Comparison of ENCODE assay signal across 17 cellular contexts in the genomic region with DNA sequence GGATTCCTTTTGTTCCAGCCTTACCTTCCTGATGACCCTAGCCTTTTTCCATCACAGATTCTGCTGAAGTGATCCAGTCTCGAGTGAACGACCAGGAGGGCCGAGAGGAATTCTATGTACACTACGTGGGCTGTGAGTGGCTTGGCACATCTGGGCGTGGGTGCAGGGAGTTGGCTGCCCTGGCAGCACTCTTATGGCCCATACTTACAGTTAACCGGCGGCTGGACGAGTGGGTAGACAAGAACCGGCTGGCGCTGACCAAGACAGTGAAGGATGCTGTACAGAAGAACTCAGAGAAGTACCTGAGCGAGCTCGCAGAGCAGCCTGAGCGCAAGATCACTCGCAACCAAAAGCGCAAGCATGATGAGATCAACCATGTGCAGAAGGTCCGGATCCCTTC. TPM values are rescaled to one million over a fixed set of nuclear protein-coding genes. Genes with fewer than 3 reads are reported as not detected.
DNase-seq lines count a peak whose midpoint lies in the region; ATAC-seq and TF ChIP-seq lines count a peak whose summit lies in the region.
"Had no signal": no experiment of that assay in that cellular context is flagged by ENCODE, and none has a peak within 500 bp of the region (broad histone marks: within the 10 kb centered on the region; RNA-seq: fewer than 3 reads in every experiment).

No MANE protein-coding gene starts in this region.

- TF ChIP-seq CTCF in CD14-positive monocyte (IDR thresholded peaks at IDR 0.05) (no peak), RWPE1 (conservative IDR thresholded peaks at IDR 0.05; ENCODE audit: low read depth) (no peak), lower lobe of right lung (IDR thresholded peaks at IDR 0.05) (no peak), spleen (IDR thresholded peaks at IDR 0.05 in 8 of 11, conservative IDR thresholded peaks at IDR 0.05 in 3 of 11) (no peak)

- peaks cover 56% of the 10 kb centered on the region for H3K36me3 ChIP-seq in lower lobe of right lung
- H3K36me3 ChIP-seq in spleen: peaks cover 6 to 67% (median 49%) of the 10 kb centered on the region in 6 donors
- H3K36me3 ChIP-seq in aorta (ENCODE audit: control insufficient read depth in 1 of 2, insufficient read depth in 2 of 2, low read length in 1 of 2): peaks cover 1 to 5% of the 10 kb centered on the region in 2 donors

- H3K4me3 ChIP-seq in lower lobe of right lung: no peak overlapping the region
- H3K4me3 ChIP-seq in spleen: no peak overlapping the region
- no peak overlapping the region for H3K4me3 ChIP-seq in aorta (ENCODE audit: low read length in 2 of 2)

- WGBS in spleen, 5 donors: 90 to 97% (median 96%) methylated on average over 16 of the region's 16 CpGs
- WGBS in aorta, 2 donors: 90 to 92% methylated on average over 16 of the region's 16 CpGs

- H3K9me3 ChIP-seq in lower lobe of right lung (no peaks in the 10 kb centered on the region), spleen (no peaks in the 10 kb centered on the region), aorta (ENCODE audit: control insufficient read depth, low read length) (no peaks in the 10 kb centered on the region)

- TF ChIP-seq POLR2A in spleen (IDR thresholded peaks at IDR 0.05): no peak

- peaks cover 32% of the 10 kb centered on the region for H3K4me1 Mint-ChIP-seq in CD14-positive monocyte
- peaks cover 21% of the 10 kb centered on the region for H3K4me1 Mint-ChIP-seq in activated naive CD8-positive, alpha-beta T cell treated with anti-CD3 and anti-CD28 coated beads, Interleukin-2, amount 50 U/mL, for 24 hours

- intact Hi-C loops in CD14-positive monocyte (cut with micrococcal nuclease): no loop called here
- intact Hi-C loops in lower lobe of right lung (cut with DNase I): no loop called here
- intact Hi-C loops in spleen (cut with DNase I; ENCODE audit: low total_unique reads): no loop called here
- intact Hi-C loops in aorta (cut with DNase I): no loop called here

- H3K27ac ChIP-seq in RWPE1 (peak overlapping the region; percentile 92), lower lobe of right lung (peak overlapping the region; percentile 96), spleen (peak overlapping the region in 5 of 8 donors; percentile 35 to 99 (median 96)), aorta (ENCODE audit: low read depth in 1 of 2, low read length in 2 of 2) (no peak overlapping the region)

- no peak overlapping the region for H3K4me3 Mint-ChIP-seq in CD14-positive monocyte
- H3K4me3 Mint-ChIP-seq in activated naive CD8-positive, alpha-beta T cell treated with anti-CD3 and anti-CD28 coated beads, Interleukin-2, amount 50 U/mL, for 24 hours: no peak overlapping the region
- H3K4me3 Mint-ChIP-seq: CD4-positive, alpha-beta memory T cell had no signal

- H3K4me1 ChIP-seq in lower lobe of right lung (peaks cover 23% of the 10 kb centered on the region), spleen (peaks cover 15 to 49% (median 29%) of the 10 kb centered on the region in 6 donors), aorta (ENCODE audit: control insufficient read depth in 1 of 2, insufficient read depth in 2 of 2, low read length in 2 of 2) (peaks cover 0 to 4% of the 10 kb centered on the region in 2 donors)

- peaks cover 0 to 3% (median 0%) of the 10 kb centered on the region in 7 donors for H3K9me3 Mint-ChIP-seq in CD14-positive monocyte
- no peaks in the 10 kb centered on the region for H3K9me3 Mint-ChIP-seq in activated naive CD8-positive, alpha-beta T cell treated with anti-CD3 and anti-CD28 coated beads, Interleukin-2, amount 50 U/mL, for 24 hours
- H3K9me3 Mint-ChIP-seq: CD4-positive, alpha-beta memory T cell had no signal

- peak overlapping the region in 6 of 7 donors; percentile 89 to 100 (median 98) for H3K27ac Mint-ChIP-seq in CD14-positive monocyte
- no peak overlapping the region for H3K27ac Mint-ChIP-seq in activated naive CD8-positive, alpha-beta T cell treated with anti-CD3 and anti-CD28 coated beads, Interleukin-2, amount 50 U/mL, for 24 hours

- DNase-seq in CD14-positive monocyte (ENCODE audit: low spot score) (no peak), RWPE1 (ENCODE audit: low spot score) (no peak), lower lobe of right lung (no peak), spleen (no peak), aorta (no peak), NCI-H2171 (lab: John Stamatoyannopoulos, UW) (no peak)
- DNase-seq in activated naive CD8-positive, alpha-beta T cell treated with anti-CD3 and anti-CD28 coated beads, Interleukin-2, amount 50 U/mL, for 24 hours: no peak
- DNase-seq: AML-193; CD4-positive, alpha-beta memory T cell; H7; MV-4-11; NCI-H1417; NCI-H2029 treated with DMSO at 0.1 percent for 48 hours; NCI-H510A; NCI-H82; PC-3 had no signal

- H3K36me3 Mint-ChIP-seq in CD14-positive monocyte: peaks cover 46 to 64% of the 10 kb centered on the region in 2 donors
- H3K36me3 Mint-ChIP-seq in activated naive CD8-positive, alpha-beta T cell treated with anti-CD3 and anti-CD28 coated beads, Interleukin-2, amount 50 U/mL, for 24 hours (ENCODE audit: low read depth): peaks cover 28% of the 10 kb centered on the region

- H3K27me3 Mint-ChIP-seq in CD14-positive monocyte (ENCODE audit: low read depth in 3 of 3): peaks cover 0 to 2% (median 0%) of the 10 kb centered on the region in 3 donors
- H3K27me3 Mint-ChIP-seq in activated naive CD8-positive, alpha-beta T cell treated with anti-CD3 and anti-CD28 coated beads, Interleukin-2, amount 50 U/mL, for 24 hours: no peaks in the 10 kb centered on the region
- H3K27me3 Mint-ChIP-seq: CD4-positive, alpha-beta memory T cell had no signal

- POLR2A ChIA-PET in RWPE1 (lab: Yijun Ruan, JAX; ENCODE audit: low non-redundant PET): no interaction called here

- ATAC-seq in lower lobe of right lung (no peak), HG03378 (IDR thresholded peaks at IDR 0.05; ENCODE audit: unreplicated experiment) (no peak), aorta (ENCODE audit: low FRiP score) (no peak)
- ATAC-seq in activated naive CD8-positive, alpha-beta T cell treated with anti-CD3 and anti-CD28 coated beads, Interleukin-2, amount 50 U/mL, for 24 hours: no peak
- ATAC-seq: PC-3 had no signal

- H3K27me3 ChIP-seq in lower lobe of right lung (ENCODE audit: low read depth) (no peaks in the 10 kb centered on the region), spleen (replicated peaks in 1 of 7) (no peaks in the 10 kb centered on the region), aorta (ENCODE audit: control insufficient read depth in 1 of 2, insufficient read depth in 2 of 2, low read length in 1 of 2) (no peaks in the 10 kb centered on the region)

- CTCF ChIA-PET in RWPE1 (lab: Yijun Ruan, JAX): interaction anchor here (0.6 to 1.5 kb wide), 5 partner anchors 21 to 166 kb away, joined by 3 to 7 read pairs (median 4); no protein-coding TSS in a partner anchor

RNA-seq across cellular contexts. Expression of gene KAT8, which starts 2.7 kb away (rescaled TPM):
- polyA plus RNA-seq in CD14-positive monocyte: 10 to 100 TPM; 34.5 to 42.0 TPM
- total RNA-seq in lower lobe of right lung: 79.1 TPM
- 10 to 100 TPM; 63.2 to 94.8 (median 85.2) TPM for total RNA-seq in spleen
- polyA plus RNA-seq in spleen: 10 to 100 TPM; 48.7 to 63.6 (median 56.5) TPM
- total RNA-seq in aorta: 10 to 100 TPM; 51.6 to 61.1 TPM
- 10 to 100 TPM; 24.3 to 65.7 TPM for polyA plus RNA-seq in aorta

RNA-seq across cellular contexts. Expression of gene BCKDK, which starts 11.9 kb away (rescaled TPM):
- polyA plus RNA-seq in CD14-positive monocyte (10 to 100 TPM; 76.5 to 93.5 TPM), spleen (10 to 100 TPM; 15.0 to 27.5 (median 17.4) TPM), aorta (10 to 100 TPM; 16.7 to 32.0 TPM)
- total RNA-seq in lower lobe of right lung (37.6 TPM), spleen (10 to 100 TPM; 36.9 to 55.7 (median 40.2) TPM), aorta (10 to 100 TPM; 28.6 to 37.2 TPM)

RNA-seq across cellular contexts. Expression of gene PRSS8, which starts 15.4 kb away (rescaled TPM):
- polyA plus RNA-seq in CD14-positive monocyte: not detected
- 75.4 TPM for total RNA-seq in lower lobe of right lung
- total RNA-seq in spleen: not detected
- polyA plus RNA-seq in spleen: under 1 TPM; 0.07 to 0.19 (median 0.15) TPM
- total RNA-seq in aorta: not detected
- polyA plus RNA-seq in aorta: 10 to 100 TPM in 1 of 2 donors, under 1 TPM in 1; 0.77 to 11.9 TPM
- total RNA-seq: CD4-positive, alpha-beta memory T cell had no signal

RNA-seq across cellular contexts. Expression of gene VKORC1, which starts 25.5 kb away (rescaled TPM):
- polyA plus RNA-seq in CD14-positive monocyte: 100 to 1,000 TPM in 1 of 2 donors, 10 to 100 TPM in 1; 91.2 to 113 TPM
- total RNA-seq in lower lobe of right lung: 65.6 TPM
- 10 to 100 TPM; 33.4 to 74.2 (median 48.2) TPM for total RNA-seq in spleen
- polyA plus RNA-seq in spleen: 10 to 100 TPM; 23.5 to 56.6 (median 55.1) TPM
- total RNA-seq in aorta: 100 to 1,000 TPM in 1 of 2 donors, 10 to 100 TPM in 1; 75.7 to 109 TPM
- polyA plus RNA-seq in aorta: 100 to 1,000 TPM; 143 to 206 TPM

RNA-seq across cellular contexts. Expression of gene PRSS36, which starts 29.7 kb away (rescaled TPM):
- polyA plus RNA-seq in CD14-positive monocyte (1 to 10 TPM; 3.1 to 4.2 TPM), spleen (1 to 10 TPM; 1.5 to 2.6 (median 2.0) TPM), aorta (1 to 10 TPM; 4.2 to 5.1 TPM)
- total RNA-seq in lower lobe of right lung (6.6 TPM), spleen (1 to 10 TPM in 4 of 7 donors, under 1 TPM in 2, not detected in 1; 0.70 to 2.0 (median 1.3) TPM), aorta (1 to 10 TPM; 3.5 to 8.8 TPM)

Comparison
In these comparisons a context has a peak if more than half of its experiments do, and no peak if none do; other contexts are left out.
1. H3K27ac ChIP-seq: peak in RWPE1 (single experiment), lower lobe of right lung (single experiment) and spleen (5 of 8); none in aorta (0 of 2).
2. RNA of gene PRSS8, which starts 15.4 kb away (total RNA-seq): 75.4 TPM in lower lobe of right lung (single experiment); not detected in aorta and not detected in spleen; every median in the first group is over 10 times any median in the second.